In genomic region chr14:105299654-105300541, GRCh38 we compare ENCODE assay signal across 8 cellular contexts. TPM values are rescaled to one million over a fixed set of nuclear protein-coding genes. Genes with fewer than 3 reads are reported as not detected.
DNase-seq lines count a peak whose midpoint lies in the region; ATAC-seq and TF ChIP-seq lines count a peak whose summit lies in the region.

No MANE protein-coding gene starts in this region.

- H3K4me3 ChIP-seq in brain microvascular endothelial cell (ENCODE audit: low read depth, low read length), result peak overlapping the region; percentile 82
- H3K4me3 ChIP-seq in liver (ENCODE audit: low read depth in 1 of 3, low read length in 3 of 3), result peak overlapping the region; percentile 70 to 97 (median 73)
- H3K4me3 ChIP-seq in subcutaneous abdominal adipose tissue (ENCODE audit: low read depth in 1 of 5, low read length in 5 of 5), result peak overlapping the region; percentile 68 to 90 (median 80)

- WGBS in liver, result 7% methylated on average over 54 of the region's 54 CpGs

- H3K4me1 ChIP-seq in liver (ENCODE audit: control insufficient read depth in 4 of 4, insufficient read depth in 4 of 4, low read length in 3 of 4) (peaks cover 5 to 16% (median 9%) of the 10 kb centered on the region in 4 donors), subcutaneous abdominal adipose tissue (ENCODE audit: control insufficient read depth in 5 of 5, insufficient read depth in 5 of 5, low read length in 5 of 5) (peaks cover 3 to 21% (median 19%) of the 10 kb centered on the region in 5 donors)

- TF ChIP-seq RAD21 in liver (IDR thresholded peaks at IDR 0.05), result no peak

- H3K9ac ChIP-seq in liver (ENCODE audit: low read depth in 1 of 2, low read length in 2 of 2) (peak overlapping the region in 1 of 2 donors; percentile 88), subcutaneous abdominal adipose tissue (ENCODE audit: low read length in 5 of 5) (peak overlapping the region; percentile 63 to 90 (median 86))

- H3K27ac ChIP-seq in brain microvascular endothelial cell (peak overlapping the region; percentile 81), liver (ENCODE audit: low read depth in 1 of 2, low read length in 2 of 2) (peak overlapping the region; percentile 94 to 99), subcutaneous abdominal adipose tissue (ENCODE audit: low read depth, low read length) (peak overlapping the region; percentile 62)

- H3K9me3 ChIP-seq in liver (ENCODE audit: control insufficient read depth in 4 of 4, low read length in 3 of 4), result no peaks in the 10 kb centered on the region
- H3K9me3 ChIP-seq in subcutaneous abdominal adipose tissue (ENCODE audit: control insufficient read depth in 5 of 5, low read length in 5 of 5), result no peaks in the 10 kb centered on the region

- in situ Hi-C loops in brain microvascular endothelial cell (cut with HindIII; ENCODE audit: low pct_ligation_motif_present, low sequenced_read_pairs), result no loop called here

- H3K36me3 ChIP-seq in brain microvascular endothelial cell (replicated peaks) (no peaks in the 10 kb centered on the region), liver (ENCODE audit: control insufficient read depth in 4 of 4, insufficient read depth in 3 of 4, low read depth in 1 of 4, low read length in 3 of 4) (no peaks in the 10 kb centered on the region), subcutaneous abdominal adipose tissue (ENCODE audit: control insufficient read depth in 5 of 5, insufficient read depth in 5 of 5, low read length in 5 of 5) (no peaks in the 10 kb centered on the region)

- DNase-seq in NCI-H510A treated with DMSO at 0.1 percent for 48 hours (lab: John Stamatoyannopoulos, UW), result peak; percentile 5
- no peak for DNase-seq in NCI-H510A (lab: John Stamatoyannopoulos, UW)
- peak; percentile 11 for DNase-seq in NCI-H748 treated with DMSO at 0.1 percent for 48 hours (lab: John Stamatoyannopoulos, UW)
- no peak for DNase-seq in brain microvascular endothelial cell
- DNase-seq in HuH-7.5 (ENCODE audit: low spot score), result no peak

- H3K27me3 ChIP-seq in brain microvascular endothelial cell (replicated peaks) (no peaks in the 10 kb centered on the region), liver (ENCODE audit: control insufficient read depth in 4 of 4, insufficient read depth in 4 of 4, low read length in 3 of 4) (no peaks in the 10 kb centered on the region), subcutaneous abdominal adipose tissue (ENCODE audit: control insufficient read depth in 5 of 5, insufficient read depth in 4 of 5, low read length in 5 of 5) (no peaks in the 10 kb centered on the region)

- peak; percentile 3 for ATAC-seq in HG02678 (IDR thresholded peaks at IDR 0.05; ENCODE audit: unreplicated experiment)

- TF ChIP-seq CTCF in brain microvascular endothelial cell (IDR thresholded peaks at IDR 0.05; ENCODE audit: low read depth, low read length, missing control alignments) (no peak), liver (IDR thresholded peaks at IDR 0.05; ENCODE audit: low read depth, low read length, missing input control) (no peak)

TF ChIP-seq in liver, 16 proteins besides CTCF, POLR2A, EP300 and RAD21:
- TF ChIP-seq YY1 (IDR thresholded peaks at IDR 0.05), result no peak
- TF ChIP-seq SP1 (IDR thresholded peaks at IDR 0.05), result no peak
- no peak for TF ChIP-seq FOXA2 (IDR thresholded peaks at IDR 0.05)
- no peak for TF ChIP-seq JUND (IDR thresholded peaks at IDR 0.05)
- TF ChIP-seq EGR1 (IDR thresholded peaks at IDR 0.05; ENCODE audit: low read depth in 2 of 2), result no peak
- no peak for TF ChIP-seq ATF3 (IDR thresholded peaks at IDR 0.05)
- no peak for TF ChIP-seq NR2F2 (IDR thresholded peaks at IDR 0.05)
- no peak for TF ChIP-seq GABPA (IDR thresholded peaks at IDR 0.05 in 1 of 2, conservative IDR thresholded peaks at IDR 0.05 in 1 of 2)
- no peak for TF ChIP-seq RXRA (IDR thresholded peaks at IDR 0.05)
- no peak for TF ChIP-seq REST (IDR thresholded peaks at IDR 0.05)
- no peak for TF ChIP-seq MAX (IDR thresholded peaks at IDR 0.05)
- TF ChIP-seq HNF4A (conservative IDR thresholded peaks at IDR 0.05), result no peak
- TF ChIP-seq HNF4G (IDR thresholded peaks at IDR 0.05), result no peak
- TF ChIP-seq FOXA1 (IDR thresholded peaks at IDR 0.05), result no peak
- TF ChIP-seq ZBTB33 (IDR thresholded peaks at IDR 0.05), result no peak
- TF ChIP-seq TAF1 (conservative IDR thresholded peaks at IDR 0.05), result no peak

RNA-seq across cellular contexts. Expression of gene BRF1, which starts 0.9 kb away (rescaled TPM):
- 10 to 100 TPM; 13.0 to 24.1 TPM for total RNA-seq in liver
- 1 to 10 TPM; 4.6 to 8.3 TPM for polyA plus RNA-seq in liver

RNA-seq across cellular contexts. Expression of gene PACS2, which starts 14.7 kb away (rescaled TPM):
- 10 to 100 TPM; 10.2 to 21.9 TPM for total RNA-seq in liver
- 1 to 10 TPM; 5.1 to 9.5 TPM for polyA plus RNA-seq in liver

RNA-seq across cellular contexts. Expression of gene BTBD6, which starts 51.6 kb away (rescaled TPM):
- 10 to 100 TPM; 15.9 to 17.5 TPM for total RNA-seq in liver
- polyA plus RNA-seq in liver, result 10 to 100 TPM in 1 of 2 donors, 1 to 10 TPM in 1; 5.8 to 18.1 TPM

Comparison
In these comparisons a context has a peak if more than half of its experiments do, and no peak if none do; other contexts are left out.
1. DNase-seq: peak in NCI-H510A treated with DMSO at 0.1 percent for 48 hours (single experiment) and NCI-H748 treated with DMSO at 0.1 percent for 48 hours (single experiment); none in NCI-H510A (single experiment), brain microvascular endothelial cell (single experiment) and HuH-7.5 (single experiment).
2. Peak in every context shown above with its lines, with median percentiles within 50 percentile points of each other: H3K27ac ChIP-seq and H3K4me3 ChIP-seq.